In genomic region chr15:72782993-72783562, GRCh38 we compare ENCODE assay signal across 1 cellular context.
TF ChIP-seq lines count a peak whose summit lies in the region.

No MANE protein-coding gene starts in this region.

TF ChIP-seq in SK-N-SH treated with all-trans-retinoic acid at 6 μM for 48 hours, 23 proteins besides CTCF, POLR2A, EP300 and RAD21 (continued from another document):
- no peak for TF ChIP-seq CREB5 (CRISPR knock-in tag; IDR thresholded peaks at IDR 0.05; ENCODE audit: low read depth)
